In the genomic region with DNA sequence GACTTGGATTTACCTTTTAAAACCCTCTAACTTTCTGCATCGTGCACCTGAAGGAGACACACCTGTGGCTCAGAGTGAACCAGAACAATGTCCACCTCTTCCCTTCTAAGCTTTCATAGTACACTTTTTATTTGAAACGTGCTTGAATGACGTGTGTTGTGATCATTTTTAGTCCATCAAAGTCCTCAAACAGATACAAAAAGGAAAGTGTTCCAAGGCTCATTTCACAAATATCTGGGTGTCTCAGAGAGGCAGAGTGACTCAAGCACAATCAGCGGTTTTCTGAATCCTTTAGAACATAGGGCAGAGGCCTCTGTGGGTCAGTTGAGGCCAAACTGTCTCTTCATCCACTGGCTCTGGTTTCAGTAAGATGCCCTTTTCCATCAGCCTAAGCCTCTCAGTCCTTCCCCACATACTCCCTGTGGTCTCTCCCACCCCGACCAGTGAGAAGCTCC, we compare ENCODE assay signal across 11 cellular contexts. TPM values are rescaled to one million over a fixed set of nuclear protein-coding genes. Genes with fewer than 3 reads are reported as not detected.
A peak's percentile ranks its signal among the peaks of the same experiment; 100 is the strongest.
DNase-seq lines count a peak whose midpoint lies in the region; ATAC-seq and TF ChIP-seq lines count a peak whose summit lies in the region.
"Had no signal": no experiment of that assay in that cellular context is flagged by ENCODE, and none has a peak within 500 bp of the region (broad histone marks: within the 10 kb centered on the region; RNA-seq: fewer than 3 reads in every experiment).

No MANE protein-coding gene starts in this region.

- 36 to 42% methylated on average over 5 of the region's 5 CpGs for WGBS in heart right ventricle, 2 donors
- 67% methylated on average over 5 of the region's 5 CpGs for WGBS in urinary bladder

- no peaks in the 10 kb centered on the region for H3K9me3 Mint-ChIP-seq in MCF 10A (ENCODE audit: unreplicated experiment)
- H3K9me3 Mint-ChIP-seq: brain had no signal

- no TSS peak for BruUV-seq in MCF 10A (replicated peaks; lab: Mats Ljungman, UMichigan)

- CTCF ChIA-PET in MCF 10A (lab: Yijun Ruan, JAX) = interaction anchor here (0.6 to 7.4 kb wide), 19 partner anchors 9 to 935 kb away, joined by 3 to 74 read pairs (median 4); a partner anchor contains a TSS

- no peaks in the 10 kb centered on the region for H3K9me3 ChIP-seq in heart right ventricle
- no peaks in the 10 kb centered on the region for H3K9me3 ChIP-seq in lower lobe of right lung
- H3K9me3 ChIP-seq: ovary had no signal

- no peak overlapping the region for H3K4me3 Mint-ChIP-seq in MCF 10A (ENCODE audit: unreplicated experiment)
- H3K4me3 Mint-ChIP-seq: brain had no signal

- H3K4me1 Mint-ChIP-seq in MCF 10A (ENCODE audit: insufficient read depth, unreplicated experiment) = peaks cover 25% of the 10 kb centered on the region

- H3K4me3 ChIP-seq in heart right ventricle (no peak overlapping the region), lower lobe of right lung (no peak overlapping the region), urinary bladder (ENCODE audit: low read depth, low read length) (no peak overlapping the region)
- H3K4me3 ChIP-seq: ovary, SK-N-MC had no signal

- H3K27me3 ChIP-seq in heart right ventricle (no peaks in the 10 kb centered on the region), lower lobe of right lung (ENCODE audit: low read depth) (no peaks in the 10 kb centered on the region)
- H3K27me3 ChIP-seq: ovary had no signal

- no peaks in the 10 kb centered on the region for H3K27me3 Mint-ChIP-seq in MCF 10A (ENCODE audit: insufficient read depth, unreplicated experiment)
- H3K27me3 Mint-ChIP-seq: brain had no signal

- POLR2A ChIA-PET in MCF 10A (lab: Yijun Ruan, JAX) = interaction anchor here (0.7 to 7.4 kb wide), 32 partner anchors 10 to 584 kb away, joined by 3 to 171 read pairs (median 6); a partner anchor contains a TSS

- intact Hi-C loops in heart right ventricle (cut with DNase I) = loop anchor here (2.0 to 10.0 kb wide), 17 partner anchors 82 to 480 kb away; a partner anchor contains a TSS
- intact Hi-C loops in cardiac septum (cut with DNase I) = no loop called here
- intact Hi-C loops in MCF 10A (cut with micrococcal nuclease) = no loop called here
- intact Hi-C loops in lower lobe of right lung (cut with DNase I) = loop anchor here (10.0 kb wide), 1 partner anchor 474 kb away; no protein-coding TSS in a partner anchor

- no peak for DNase-seq in heart right ventricle
- DNase-seq in cardiac septum (ENCODE audit: low spot score) = no peak
- peak; percentile 62 for DNase-seq in MCF 10A (ENCODE audit: unreplicated experiment)
- peak; percentile 14 for DNase-seq in lower lobe of right lung
- DNase-seq in NCI-H2227 (lab: John Stamatoyannopoulos, UW; ENCODE audit: unreplicated experiment) = no peak

- H3K4me1 ChIP-seq in heart right ventricle = peaks cover 47 to 94% (median 76%) of the 10 kb centered on the region in 9 donors
- peaks cover 80% of the 10 kb centered on the region for H3K4me1 ChIP-seq in lower lobe of right lung
- no peaks in the 10 kb centered on the region for H3K4me1 ChIP-seq in urinary bladder (ENCODE audit: insufficient read depth)

- H3K36me3 Mint-ChIP-seq in MCF 10A (ENCODE audit: insufficient read depth, unreplicated experiment) = no peaks in the 10 kb centered on the region
- H3K36me3 Mint-ChIP-seq: brain had no signal

- H3K36me3 ChIP-seq in heart right ventricle = no peaks in the 10 kb centered on the region
- H3K36me3 ChIP-seq in lower lobe of right lung = no peaks in the 10 kb centered on the region
- H3K36me3 ChIP-seq in urinary bladder (ENCODE audit: insufficient read depth) = no peaks in the 10 kb centered on the region
- H3K36me3 ChIP-seq: ovary had no signal

- no peak for ATAC-seq in heart right ventricle
- no peak for ATAC-seq in lower lobe of right lung
- ATAC-seq in HG03097 (IDR thresholded peaks at IDR 0.05; ENCODE audit: low FRiP score, unreplicated experiment) = no peak
- no peak for ATAC-seq in GM21381 (IDR thresholded peaks at IDR 0.05; ENCODE audit: unreplicated experiment)

- TF ChIP-seq CTCF in heart right ventricle (IDR thresholded peaks at IDR 0.05) = peak in 1 of 9 donors; percentile 0
- TF ChIP-seq CTCF in MCF 10A (IDR thresholded peaks at IDR 0.05; ENCODE audit: unreplicated experiment) = no peak
- TF ChIP-seq CTCF in lower lobe of right lung (IDR thresholded peaks at IDR 0.05) = no peak

- no peak overlapping the region for H3K27ac Mint-ChIP-seq in MCF 10A (ENCODE audit: low read depth, unreplicated experiment)

- H3K27ac ChIP-seq in heart right ventricle = peak overlapping the region; percentile 43 to 99 (median 69)
- H3K27ac ChIP-seq in lower lobe of right lung = peak overlapping the region; percentile 53
- peak overlapping the region; percentile 26 for H3K27ac ChIP-seq in urinary bladder (ENCODE audit: low read depth)
- H3K27ac ChIP-seq: ovary had no signal

RNA-seq across cellular contexts. Expression of a gene that starts 49.7 kb away (rescaled TPM):
- total RNA-seq in heart right ventricle (100 to 1,000 TPM in 3 of 10 donors, 10 to 100 TPM in 7; 85.0 to 113 (median 94.6) TPM), cardiac septum (81.9 TPM), MCF 10A (2022) (309 and 339 TPM in 2 replicates), lower lobe of right lung (88.4 TPM), urinary bladder (78.2 TPM)
- polyA plus RNA-seq in heart right ventricle (10 to 100 TPM; 40.0 to 54.4 TPM), urinary bladder (93.8 TPM)

Comparison
In these comparisons a context has a peak if more than half of its experiments do, and no peak if none do; other contexts are left out.
1. intact Hi-C loops: an anchor here in heart right ventricle (2.0 to 10.0 kb wide) and lower lobe of right lung (10.0 kb wide); none called in cardiac septum and MCF 10A.
2. DNase-seq: peak in MCF 10A (single experiment) and lower lobe of right lung (single experiment); none in heart right ventricle (0 of 2), cardiac septum (single experiment) and NCI-H2227 (single experiment).
3. Peak in every context shown above with its lines, with median percentiles within 50 percentile points of each other: H3K27ac ChIP-seq.